9 cellular contexts compared by ENCODE assay signal in genomic region chr3:126752303-126753190, GRCh38. TPM values are rescaled to one million over a fixed set of nuclear protein-coding genes. Genes with fewer than 3 reads are reported as not detected.
DNase-seq lines count a peak whose midpoint lies in the region; ATAC-seq lines count a peak whose summit lies in the region.
"Had no signal": no experiment of that assay in that cellular context is flagged by ENCODE, and none has a peak within 500 bp of the region (broad histone marks: within the 10 kb centered on the region; RNA-seq: fewer than 3 reads in every experiment).

No MANE protein-coding gene starts in this region.

- peak overlapping the region in 2 of 10 donors; percentile 16 to 47 for H3K27ac Mint-ChIP-seq in naive thymus-derived CD8-positive, alpha-beta T cell

- H3K36me3 Mint-ChIP-seq in naive thymus-derived CD8-positive, alpha-beta T cell, result peaks cover 0 to 4% (median 0%) of the 10 kb centered on the region in 3 donors

- peaks cover 7 to 14% (median 11%) of the 10 kb centered on the region in 4 donors for H3K4me1 Mint-ChIP-seq in naive thymus-derived CD8-positive, alpha-beta T cell

- no peak overlapping the region for H3K4me3 Mint-ChIP-seq in naive thymus-derived CD8-positive, alpha-beta T cell

- peak in 1 of 2 donors; percentile 53 for ATAC-seq in naive thymus-derived CD8-positive, alpha-beta T cell

- POLR2A ChIA-PET in naive thymus-derived CD8-positive, alpha-beta T cell (lab: Charles Lee), result no interaction called here

- DNase-seq in NCI-H1436 (lab: John Stamatoyannopoulos, UW) (peak; percentile 78), NCI-H1436 treated with DMSO at 0.1 percent for 48 hours (lab: John Stamatoyannopoulos, UW) (no peak), HK-2 (ENCODE audit: unreplicated experiment) (peak; percentile 76), NCI-H82 treated with DMSO at 0.1 percent for 48 hours (lab: John Stamatoyannopoulos, UW; ENCODE audit: unreplicated experiment) (peak; percentile 51), activated T-cell treated with anti-CD3 and anti-CD28 coated beads for 24 hours (ENCODE audit: low read depth) (peak; percentile 23), fibroblast of gingiva (ENCODE audit: low read depth) (peak; percentile 69), substantia nigra (lab: John Stamatoyannopoulos, UW) (peak in 48 of 49 donors; percentile 9 to 82 (median 60))
- DNase-seq in naive thymus-derived CD8-positive, alpha-beta T cell, result peak in 8 of 10 donors; percentile 5 to 31 (median 22)

- H3K27me3 Mint-ChIP-seq in naive thymus-derived CD8-positive, alpha-beta T cell, result no peaks in the 10 kb centered on the region

- H3K27ac ChIP-seq in substantia nigra (ENCODE audit: low read depth, low read length, poor library complexity, severe bottlenecking), result no peak overlapping the region
- H3K27ac ChIP-seq: BLaER1 had no signal

- H3K9me3 Mint-ChIP-seq in naive thymus-derived CD8-positive, alpha-beta T cell, result no peaks in the 10 kb centered on the region

RNA-seq across cellular contexts. Expression of gene CHCHD6, which starts 48.5 kb away (rescaled TPM):
- 10 to 100 TPM in 1 of 2 experiments, 1 to 10 TPM in 1; 7.8 to 11.1 TPM for total RNA-seq in naive thymus-derived CD8-positive, alpha-beta T cell
- polyA plus RNA-seq in naive thymus-derived CD8-positive, alpha-beta T cell, result 10 to 100 TPM; 11.3 to 16.9 (median 14.9) TPM
